In genomic region chr12:107631715-107632114, GRCh38 we compare ENCODE assay signal across 34 cellular contexts.
"Had no signal": no experiment of that assay in that cellular context is flagged by ENCODE, and none has a peak within 500 bp of the region (broad histone marks: within the 10 kb centered on the region; RNA-seq: fewer than 3 reads in every experiment).

No MANE protein-coding gene starts in this region.

- H3K4me3 ChIP-seq: ascending aorta, breast epithelium had no signal

- H3K36me3 ChIP-seq: ascending aorta, breast epithelium, WERI-Rb-1 had no signal

- H3K9me3 ChIP-seq: ascending aorta, breast epithelium had no signal

- FAIRE-seq: RCC 7860 had no signal

- H3K27ac Mint-ChIP-seq: activated CD8-positive, alpha-beta T cell treated with anti-CD3 and anti-CD28 coated beads for 36 hours; activated naive CD4-positive, alpha-beta T cell treated with anti-CD3 and anti-CD28 coated beads, Interleukin-2, amount 50 U/mL, for 24 hours; activated naive CD8-positive, alpha-beta T cell treated with anti-CD3 and anti-CD28 coated beads, Interleukin-2, amount 10 ng/mL, durations not matched to agents 7 days and 5 days; activated T-cell treated with anti-CD3 and anti-CD28 coated beads, Interleukin-2, amount 50 U/mL, for 24 hours; activated T-helper 2 cell treated with anti-CD3 and anti-CD28 coated beads, Interferon-gamma antibody, Interleukin-2, Interleukin-4, amounts not matched to agents 10 μg/mL and 5 μg/mL and 100 μg/mL, durations not matched to agents 14 hours and 24 hours and 36 hours had no signal

- ATAC-seq: activated CD8-positive, alpha-beta T cell treated with anti-CD3 and anti-CD28 coated beads for 36 hours; PC-3; Right ventricle myocardium inferior; SK-N-SH treated with all-trans-retinoic acid at 6 μM for 48 hours had no signal

- H3K9me3 Mint-ChIP-seq: activated CD8-positive, alpha-beta T cell treated with anti-CD3 and anti-CD28 coated beads for 36 hours; activated naive CD4-positive, alpha-beta T cell treated with anti-CD3 and anti-CD28 coated beads, Interleukin-2, amount 50 U/mL, for 24 hours; activated naive CD8-positive, alpha-beta T cell treated with anti-CD3 and anti-CD28 coated beads, Interleukin-2, amount 10 ng/mL, durations not matched to agents 7 days and 5 days; activated T-cell treated with anti-CD3 and anti-CD28 coated beads, Interleukin-2, amount 50 U/mL, for 24 hours; activated T-helper 2 cell treated with anti-CD3 and anti-CD28 coated beads, Interferon-gamma antibody, Interleukin-2, Interleukin-4, amounts not matched to agents 10 μg/mL and 5 μg/mL and 100 μg/mL, durations not matched to agents 14 hours and 24 hours and 36 hours had no signal

- H3K4me3 Mint-ChIP-seq: activated CD8-positive, alpha-beta T cell treated with anti-CD3 and anti-CD28 coated beads for 36 hours; activated naive CD4-positive, alpha-beta T cell treated with anti-CD3 and anti-CD28 coated beads, Interleukin-2, amount 50 U/mL, for 24 hours; activated naive CD8-positive, alpha-beta T cell treated with anti-CD3 and anti-CD28 coated beads, Interleukin-2, amount 10 ng/mL, durations not matched to agents 7 days and 5 days; activated T-cell treated with anti-CD3 and anti-CD28 coated beads, Interleukin-2, amount 50 U/mL, for 24 hours had no signal

- H3K4me1 Mint-ChIP-seq: activated naive CD4-positive, alpha-beta T cell treated with anti-CD3 and anti-CD28 coated beads, Interleukin-2, amount 50 U/mL, for 24 hours; activated naive CD8-positive, alpha-beta T cell treated with anti-CD3 and anti-CD28 coated beads, Interleukin-2, amount 10 ng/mL, durations not matched to agents 7 days and 5 days had no signal

- DNase-seq: activated CD4-positive, alpha-beta T cell treated with anti-CD3 and anti-CD28 coated beads for 1 hour; activated CD4-positive, alpha-beta T cell treated with anti-CD3 and anti-CD28 coated beads for 48 hours; activated CD4-positive, CD25-positive, alpha-beta regulatory T cell; activated CD8-positive, alpha-beta T cell treated with anti-CD3 and anti-CD28 coated beads for 36 hours; activated gamma-delta T cell; activated naive CD4-positive, alpha-beta T cell treated with Interleukin-2 at 50 U/mL for 16 hours; activated naive CD8-positive, alpha-beta T cell treated with anti-CD3 and anti-CD28 coated beads, Interleukin-2, amount 10 ng/mL, durations not matched to agents 7 days and 5 days; activated T-cell treated with anti-CD3 and anti-CD28 coated beads, Interleukin-2, amount 50 U/mL, for 24 hours; amygdala; caudate nucleus; cerebellar nuclear complex; NCI-H1092 treated with DMSO at 0.1 percent for 48 hours; NCI-H1417 treated with DMSO at 0.1 percent for 48 hours; NCI-H187 treated with DMSO at 0.1 percent for 48 hours; NCI-H2081 treated with DMSO at 0.1 percent for 48 hours; NCI-H345; NCI-H524 treated with DMSO at 0.1 percent for 48 hours; NCI-H748 treated with DMSO at 0.1 percent for 48 hours; NK-92 treated with Interleukin-12 subunit alpha and Interleukin-12 subunit beta, amount 100 ng/mL, for 24 hours; PC-3; SIG-M5; SW 1271; T-helper 1 cell; T-helper 2 cell; T-helper 9 cell; WERI-Rb-1 had no signal

- H3K27me3 ChIP-seq: ascending aorta, breast epithelium had no signal

- H3K27me3 Mint-ChIP-seq: activated CD8-positive, alpha-beta T cell treated with anti-CD3 and anti-CD28 coated beads for 36 hours; activated naive CD4-positive, alpha-beta T cell treated with anti-CD3 and anti-CD28 coated beads, Interleukin-2, amount 50 U/mL, for 24 hours; activated naive CD8-positive, alpha-beta T cell treated with anti-CD3 and anti-CD28 coated beads, Interleukin-2, amount 10 ng/mL, durations not matched to agents 7 days and 5 days; activated T-cell treated with anti-CD3 and anti-CD28 coated beads, Interleukin-2, amount 50 U/mL, for 24 hours had no signal

- H3K4me1 ChIP-seq: ascending aorta, breast epithelium had no signal

- H3K27ac ChIP-seq: ascending aorta, breast epithelium, RWPE1, WERI-Rb-1 had no signal
